In genomic region chr1:243917177-243917862, GRCh38 we compare ENCODE assay signal across 8 cellular contexts.
DNase-seq lines count a peak whose midpoint lies in the region; ATAC-seq and TF ChIP-seq lines count a peak whose summit lies in the region.

No MANE protein-coding gene starts in this region.

- H3K4me1 Mint-ChIP-seq in CD4-positive, alpha-beta memory T cell = peaks cover 13 to 22% (median 19%) of the 10 kb centered on the region in 4 donors
- peaks cover 10 to 26% (median 14%) of the 10 kb centered on the region in 3 donors for H3K4me1 Mint-ChIP-seq in IgD-negative memory B cell
- H3K4me1 Mint-ChIP-seq in activated CD8-positive, alpha-beta T cell treated with anti-CD3 and anti-CD28 coated beads, Interleukin-2, amount 10 ng/mL, durations not matched to agents 7 days and 5 days (ENCODE audit: low read depth) = peaks cover 13% of the 10 kb centered on the region

- no peaks in the 10 kb centered on the region for H3K36me3 ChIP-seq in CD4-positive, alpha-beta memory T cell (ENCODE audit: insufficient read depth, low read length)

- intact Hi-C loops in CD4-positive, alpha-beta memory T cell (cut with micrococcal nuclease) = loop anchor here (10.0 kb wide), 1 partner anchor 63 kb away; the partner anchor contains the start of gene AKT3

- H3K27me3 Mint-ChIP-seq in CD4-positive, alpha-beta memory T cell = peaks cover 41 to 49% of the 10 kb centered on the region in 2 donors
- peaks cover 44% of the 10 kb centered on the region for H3K27me3 Mint-ChIP-seq in IgD-negative memory B cell
- peaks cover 44% of the 10 kb centered on the region for H3K27me3 Mint-ChIP-seq in activated CD8-positive, alpha-beta T cell treated with anti-CD3 and anti-CD28 coated beads, Interleukin-2, amount 10 ng/mL, durations not matched to agents 7 days and 5 days (ENCODE audit: low read depth)

- peaks cover 17% of the 10 kb centered on the region for H3K4me1 ChIP-seq in CD4-positive, alpha-beta memory T cell (ENCODE audit: insufficient read depth, low read length)

- POLR2A ChIA-PET in CD4-positive, alpha-beta memory T cell (lab: Charles Lee; ENCODE audit: partially characterized antibody) = no interaction called here
- POLR2A ChIA-PET in activated CD8-positive, alpha-beta T cell treated with anti-CD3 and anti-CD28 coated beads, Interleukin-2, amount 10 ng/mL, durations not matched to agents 7 days and 5 days (lab: Charles Lee) = no interaction called here

- no peaks in the 10 kb centered on the region for H3K9me3 Mint-ChIP-seq in CD4-positive, alpha-beta memory T cell
- peaks cover 0 to 1% (median 0%) of the 10 kb centered on the region in 3 donors for H3K9me3 Mint-ChIP-seq in IgD-negative memory B cell
- no peaks in the 10 kb centered on the region for H3K9me3 Mint-ChIP-seq in activated CD8-positive, alpha-beta T cell treated with anti-CD3 and anti-CD28 coated beads, Interleukin-2, amount 10 ng/mL, durations not matched to agents 7 days and 5 days (ENCODE audit: insufficient read depth)

- no peaks in the 10 kb centered on the region for H3K36me3 Mint-ChIP-seq in CD4-positive, alpha-beta memory T cell
- H3K36me3 Mint-ChIP-seq in IgD-negative memory B cell = no peaks in the 10 kb centered on the region
- H3K36me3 Mint-ChIP-seq in activated CD8-positive, alpha-beta T cell treated with anti-CD3 and anti-CD28 coated beads, Interleukin-2, amount 10 ng/mL, durations not matched to agents 7 days and 5 days (ENCODE audit: low read depth) = no peaks in the 10 kb centered on the region

- H3K27ac ChIP-seq in CD4-positive, alpha-beta memory T cell (ENCODE audit: low read depth, low read length) = no peak overlapping the region

- peaks cover 20% of the 10 kb centered on the region for H3K27me3 ChIP-seq in CD4-positive, alpha-beta memory T cell (ENCODE audit: insufficient read depth, low read length)

- H3K4me3 Mint-ChIP-seq in CD4-positive, alpha-beta memory T cell = peak overlapping the region; percentile 75 to 90 (median 84)
- H3K4me3 Mint-ChIP-seq in IgD-negative memory B cell = peak overlapping the region; percentile 72 to 93 (median 84)
- H3K4me3 Mint-ChIP-seq in activated CD8-positive, alpha-beta T cell treated with anti-CD3 and anti-CD28 coated beads, Interleukin-2, amount 10 ng/mL, durations not matched to agents 7 days and 5 days = peak overlapping the region; percentile 71

- TF ChIP-seq CTCF in epithelial cell of esophagus (IDR thresholded peaks at IDR 0.05; ENCODE audit: insufficient read depth, low read depth, low read length, missing control alignments) = no peak

- CTCF ChIA-PET in CD4-positive, alpha-beta memory T cell (lab: Charles Lee; ENCODE audit: partially characterized antibody) = no interaction called here
- CTCF ChIA-PET in activated CD8-positive, alpha-beta T cell treated with anti-CD3 and anti-CD28 coated beads, Interleukin-2, amount 10 ng/mL, durations not matched to agents 7 days and 5 days (lab: Charles Lee) = interaction anchor here (1.1 to 1.2 kb wide), 2 partner anchors 61 to 62 kb away, joined by 3 read pairs; no protein-coding TSS in a partner anchor

- DNase-seq in CD4-positive, alpha-beta memory T cell = peak in 4 of 5 donors; percentile 7 to 11 (median 8)
- peak; percentile 24 for DNase-seq in activated CD8-positive, alpha-beta T cell treated with anti-CD3 and anti-CD28 coated beads, Interleukin-2, amount 10 ng/mL, durations not matched to agents 7 days and 5 days
- DNase-seq in epithelial cell of esophagus (ENCODE audit: low read depth) = peak; percentile 57
- peak; percentile 63 for DNase-seq in midbrain (lab: John Stamatoyannopoulos, UW)
- peak; percentile 37 for DNase-seq in stimulated activated naive CD8-positive, alpha-beta T cell treated with anti-CD3 and anti-CD28 coated beads, Interleukin-15, Interleukin-2, amounts not matched to agents 100 U/mL and 50 U/mL, for 24 hours

- peak overlapping the region in 2 of 7 donors; percentile 9 to 15 for H3K27ac Mint-ChIP-seq in CD4-positive, alpha-beta memory T cell
- no peak overlapping the region for H3K27ac Mint-ChIP-seq in IgD-negative memory B cell
- H3K27ac Mint-ChIP-seq in activated CD8-positive, alpha-beta T cell treated with anti-CD3 and anti-CD28 coated beads, Interleukin-2, amount 10 ng/mL, durations not matched to agents 7 days and 5 days = no peak overlapping the region

- no peaks in the 10 kb centered on the region for H3K9me3 ChIP-seq in CD4-positive, alpha-beta memory T cell (ENCODE audit: control insufficient read depth in 1 of 2, low read length in 2 of 2)

- H3K4me3 ChIP-seq in CD4-positive, alpha-beta memory T cell (ENCODE audit: low read length in 2 of 2) = peak overlapping the region; percentile 36 to 45
- peak overlapping the region; percentile 38 for H3K4me3 ChIP-seq in epithelial cell of esophagus (ENCODE audit: low read length)

- peak; percentile 76 for ATAC-seq in activated CD8-positive, alpha-beta T cell treated with anti-CD3 and anti-CD28 coated beads, Interleukin-2, amount 10 ng/mL, durations not matched to agents 7 days and 5 days
- peak; percentile 48 for ATAC-seq in stimulated activated naive CD8-positive, alpha-beta T cell treated with anti-CD3 and anti-CD28 coated beads, Interleukin-15, Interleukin-2, amounts not matched to agents 100 U/mL and 50 U/mL, for 24 hours
- ATAC-seq in GM21526 (IDR thresholded peaks at IDR 0.05; ENCODE audit: low FRiP score, unreplicated experiment) = no peak
- ATAC-seq in GM21423 (IDR thresholded peaks at IDR 0.05; ENCODE audit: unreplicated experiment) = no peak

Comparison
In these comparisons a context has a peak if more than half of its experiments do, and no peak if none do; other contexts are left out.
1. DNase-seq: peak in every context shown above with its lines; median percentile 63 in midbrain; 57 in epithelial cell of esophagus; 37 in stimulated activated naive CD8-positive, alpha-beta T cell treated with anti-CD3 and anti-CD28 coated beads, Interleukin-15, Interleukin-2, amounts not matched to agents 100 U/mL and 50 U/mL, for 24 hours; 24 in activated CD8-positive, alpha-beta T cell treated with anti-CD3 and anti-CD28 coated beads, Interleukin-2, amount 10 ng/mL, durations not matched to agents 7 days and 5 days; 8 in CD4-positive, alpha-beta memory T cell.
2. ATAC-seq: peak in activated CD8-positive, alpha-beta T cell treated with anti-CD3 and anti-CD28 coated beads, Interleukin-2, amount 10 ng/mL, durations not matched to agents 7 days and 5 days (single experiment) and stimulated activated naive CD8-positive, alpha-beta T cell treated with anti-CD3 and anti-CD28 coated beads, Interleukin-15, Interleukin-2, amounts not matched to agents 100 U/mL and 50 U/mL, for 24 hours (single experiment); none in GM21526 (single experiment) and GM21423 (single experiment).
3. Peak in every context shown above with its lines, with median percentiles within 50 percentile points of each other: H3K4me3 Mint-ChIP-seq.